13 cellular contexts compared by ENCODE assay signal in genomic region chr4:87354168-87355102, GRCh38. TPM values are rescaled to one million over a fixed set of nuclear protein-coding genes. Genes with fewer than 3 reads are reported as not detected.
DNase-seq lines count a peak whose midpoint lies in the region; ATAC-seq and TF ChIP-seq lines count a peak whose summit lies in the region.
"Had no signal": no experiment of that assay in that cellular context is flagged by ENCODE, and none has a peak within 500 bp of the region (broad histone marks: within the 10 kb centered on the region; RNA-seq: fewer than 3 reads in every experiment).

No MANE protein-coding gene starts in this region.

- peak overlapping the region in 3 of 5 donors; percentile 32 to 62 (median 38) for H3K9ac ChIP-seq in subcutaneous abdominal adipose tissue (ENCODE audit: low read length in 5 of 5)

- H3K27ac Mint-ChIP-seq in T-helper 17 cell = peak overlapping the region; percentile 16
- H3K27ac Mint-ChIP-seq in type B pancreatic cell = no peak overlapping the region
- H3K27ac Mint-ChIP-seq: activated CD4-positive, alpha-beta T cell treated with anti-CD3 and anti-CD28 coated beads for 36 hours; stimulated activated naive CD8-positive, alpha-beta T cell treated with anti-CD3 and anti-CD28 coated beads, Interleukin-15, Interleukin-2, amounts not matched to agents 100 ng/mL and 50 ng/mL, for 24 hours; T-helper 1 cell treated with Interleukin-12 subunit alpha and Interleukin-12 subunit beta and Interleukin-4 antibody, amounts not matched to agents 30 μg/mL and 1 μg/mL, for 36 hours had no signal

- H3K27me3 ChIP-seq in subcutaneous abdominal adipose tissue (ENCODE audit: control insufficient read depth in 5 of 5, insufficient read depth in 4 of 5, low read length in 5 of 5) = no peaks in the 10 kb centered on the region

- H3K27me3 Mint-ChIP-seq in T-helper 17 cell (no peaks in the 10 kb centered on the region), type B pancreatic cell (no peaks in the 10 kb centered on the region)
- H3K27me3 Mint-ChIP-seq: activated CD4-positive, alpha-beta T cell treated with anti-CD3 and anti-CD28 coated beads for 36 hours; naive B cell; stimulated activated naive CD8-positive, alpha-beta T cell treated with anti-CD3 and anti-CD28 coated beads, Interleukin-15, Interleukin-2, amounts not matched to agents 100 ng/mL and 50 ng/mL, for 24 hours had no signal

- DNase-seq in T-helper 17 cell (no peak), fibroblast of peridontal ligament (ENCODE audit: extremely low read depth) (peak; percentile 42), type B pancreatic cell (ENCODE audit: extremely low spot score, unreplicated experiment) (no peak), substantia nigra (lab: John Stamatoyannopoulos, UW) (no peak)
- DNase-seq: naive B cell had no signal

- no peak for TF ChIP-seq CTCF in type B pancreatic cell (conservative IDR thresholded peaks at IDR 0.05)

- H3K4me1 ChIP-seq in subcutaneous abdominal adipose tissue (ENCODE audit: control insufficient read depth in 5 of 5, insufficient read depth in 5 of 5, low read length in 5 of 5) = peaks cover 0 to 16% (median 14%) of the 10 kb centered on the region in 5 donors

- H3K27ac ChIP-seq in subcutaneous abdominal adipose tissue (ENCODE audit: low read depth, low read length) = peak overlapping the region; percentile 66
- no peak overlapping the region for H3K27ac ChIP-seq in substantia nigra (ENCODE audit: low read depth, low read length, poor library complexity, severe bottlenecking)

- no peaks in the 10 kb centered on the region for H3K9me3 Mint-ChIP-seq in type B pancreatic cell
- H3K9me3 Mint-ChIP-seq: naive B cell; stimulated activated naive CD8-positive, alpha-beta T cell treated with anti-CD3 and anti-CD28 coated beads, Interleukin-15, Interleukin-2, amounts not matched to agents 100 ng/mL and 50 ng/mL, for 24 hours; T-helper 1 cell treated with Interleukin-12 subunit alpha and Interleukin-12 subunit beta and Interleukin-4 antibody, amounts not matched to agents 30 μg/mL and 1 μg/mL, for 36 hours had no signal

- H3K36me3 ChIP-seq in subcutaneous abdominal adipose tissue (ENCODE audit: control insufficient read depth in 5 of 5, insufficient read depth in 5 of 5, low read length in 5 of 5) = peaks cover 0 to 13% (median 10%) of the 10 kb centered on the region in 5 donors

- no peaks in the 10 kb centered on the region for H3K9me3 ChIP-seq in T-helper 17 cell (ENCODE audit: control insufficient read depth, low read length, poor library complexity, severe bottlenecking)
- H3K9me3 ChIP-seq in subcutaneous abdominal adipose tissue (ENCODE audit: control insufficient read depth in 5 of 5, low read length in 5 of 5) = no peaks in the 10 kb centered on the region

- ATAC-seq in GM21528 (IDR thresholded peaks at IDR 0.05; ENCODE audit: low FRiP score, unreplicated experiment) (peak; percentile 8), T-helper 17 cell (no peak), HG02763 (IDR thresholded peaks at IDR 0.05; ENCODE audit: unreplicated experiment) (no peak), GM19035 (IDR thresholded peaks at IDR 0.05; ENCODE audit: unreplicated experiment) (no peak)

- H3K36me3 Mint-ChIP-seq in T-helper 17 cell (ENCODE audit: low read depth) (peaks cover 2% of the 10 kb centered on the region), type B pancreatic cell (peaks cover 6% of the 10 kb centered on the region)

- H3K4me1 Mint-ChIP-seq in T-helper 17 cell (no peaks in the 10 kb centered on the region), type B pancreatic cell (ENCODE audit: unreplicated experiment) (no peaks in the 10 kb centered on the region)
- H3K4me1 Mint-ChIP-seq: naive B cell had no signal

- H3K4me3 Mint-ChIP-seq in T-helper 17 cell = no peak overlapping the region
- H3K4me3 Mint-ChIP-seq in type B pancreatic cell = no peak overlapping the region
- H3K4me3 Mint-ChIP-seq: activated CD4-positive, alpha-beta T cell treated with anti-CD3 and anti-CD28 coated beads for 36 hours; naive B cell; stimulated activated naive CD8-positive, alpha-beta T cell treated with anti-CD3 and anti-CD28 coated beads, Interleukin-15, Interleukin-2, amounts not matched to agents 100 ng/mL and 50 ng/mL, for 24 hours; T-helper 1 cell treated with Interleukin-12 subunit alpha and Interleukin-12 subunit beta and Interleukin-4 antibody, amounts not matched to agents 30 μg/mL and 1 μg/mL, for 36 hours had no signal

- no peak overlapping the region for H3K4me3 ChIP-seq in subcutaneous abdominal adipose tissue (ENCODE audit: low read depth in 1 of 5, low read length in 5 of 5)

RNA-seq across cellular contexts. Expression of gene HSD17B13, which starts 31.8 kb away (rescaled TPM):
- total RNA-seq in T-helper 17 cell (under 1 TPM in 1 of 2 donors, not detected in 1; 0.20 TPM), type B pancreatic cell (ENCODE audit: low replicate concordance) (0.12 and 0.17 TPM in 2 replicates)
- total RNA-seq: activated CD4-positive, alpha-beta T cell treated with anti-CD3 and anti-CD28 coated beads for 36 hours; OCI-LY7 had no signal

RNA-seq across cellular contexts. Expression of gene HSD17B11, which starts 36.6 kb away (rescaled TPM):
- total RNA-seq in T-helper 17 cell (10 to 100 TPM; 27.7 to 40.7 TPM), type B pancreatic cell (ENCODE audit: low replicate concordance) (19.2 and 23.9 TPM in 2 replicates)
